In genomic region chr1:35589516-35590427, GRCh38 we compare ENCODE assay signal across 17 cellular contexts.
"Had no signal": no experiment of that assay in that cellular context is flagged by ENCODE, and none has a peak within 500 bp of the region (broad histone marks: within the 10 kb centered on the region; RNA-seq: fewer than 3 reads in every experiment).

No MANE protein-coding gene starts in this region.

- DNase-seq: activated CD4-positive, alpha-beta T cell treated with anti-CD3 and anti-CD28 coated beads, Interleukin-2, amount 50 U/mL, for 1 hour; activated naive CD4-positive, alpha-beta T cell; activated naive CD8-positive, alpha-beta T cell treated with anti-CD3 and anti-CD28 coated beads, Interleukin-2, amount 50 U/mL, for 24 hours; left colon; naive B cell; retina; SHP77 treated with DMSO at 0.1 percent for 48 hours; stimulated activated CD4-positive, alpha-beta T cell treated with anti-CD3 and anti-CD28 coated beads, Interleukin-15, amount 100 ng/mL, for 24 hours; stimulated activated CD4-positive, alpha-beta T cell treated with anti-CD3 and anti-CD28 coated beads, Interleukin-4, amount 100 ng/mL, for 1 hour; stimulated activated naive CD4-positive, alpha-beta T cell; substantia nigra had no signal

- H3K9me3 Mint-ChIP-seq: activated naive CD8-positive, alpha-beta T cell treated with anti-CD3 and anti-CD28 coated beads, Interleukin-2, amount 50 U/mL, for 24 hours; naive B cell; T-helper 1 cell treated with Interleukin-12 subunit alpha and Interleukin-12 subunit beta and Interleukin-4 antibody, amounts not matched to agents 30 μg/mL and 1 μg/mL, for 36 hours had no signal

- H3K4me3 ChIP-seq: breast epithelium, skin epidermis, tibial nerve had no signal

- H3K9me3 ChIP-seq: breast epithelium, neutrophil, tibial nerve had no signal

- H3K79me2 ChIP-seq: parathyroid adenoma had no signal

- H3K4me1 ChIP-seq: breast epithelium, parathyroid adenoma, tibial nerve had no signal

- H2AFZ ChIP-seq: parathyroid adenoma had no signal

- H3K27ac ChIP-seq: breast epithelium, neutrophil, parathyroid adenoma, skin epidermis, tibial nerve had no signal

- H3K27ac Mint-ChIP-seq: activated naive CD8-positive, alpha-beta T cell treated with anti-CD3 and anti-CD28 coated beads, Interleukin-2, amount 50 U/mL, for 24 hours; T-helper 1 cell treated with Interleukin-12 subunit alpha and Interleukin-12 subunit beta and Interleukin-4 antibody, amounts not matched to agents 30 μg/mL and 1 μg/mL, for 36 hours had no signal

- H3K9ac ChIP-seq: parathyroid adenoma had no signal

- H3K36me3 ChIP-seq: breast epithelium had no signal

- H3K27me3 ChIP-seq: breast epithelium, neutrophil, tibial nerve had no signal

- H3K27me3 Mint-ChIP-seq: activated naive CD8-positive, alpha-beta T cell treated with anti-CD3 and anti-CD28 coated beads, Interleukin-2, amount 50 U/mL, for 24 hours; naive B cell had no signal

- H3K4me3 Mint-ChIP-seq: activated naive CD8-positive, alpha-beta T cell treated with anti-CD3 and anti-CD28 coated beads, Interleukin-2, amount 50 U/mL, for 24 hours; T-helper 1 cell treated with Interleukin-12 subunit alpha and Interleukin-12 subunit beta and Interleukin-4 antibody, amounts not matched to agents 30 μg/mL and 1 μg/mL, for 36 hours had no signal

- H3K4me1 Mint-ChIP-seq: naive B cell had no signal

- ATAC-seq: activated naive CD8-positive, alpha-beta T cell treated with anti-CD3 and anti-CD28 coated beads, Interleukin-2, amount 50 U/mL, for 24 hours had no signal
